17 cellular contexts compared by ENCODE assay signal in the genomic region with DNA sequence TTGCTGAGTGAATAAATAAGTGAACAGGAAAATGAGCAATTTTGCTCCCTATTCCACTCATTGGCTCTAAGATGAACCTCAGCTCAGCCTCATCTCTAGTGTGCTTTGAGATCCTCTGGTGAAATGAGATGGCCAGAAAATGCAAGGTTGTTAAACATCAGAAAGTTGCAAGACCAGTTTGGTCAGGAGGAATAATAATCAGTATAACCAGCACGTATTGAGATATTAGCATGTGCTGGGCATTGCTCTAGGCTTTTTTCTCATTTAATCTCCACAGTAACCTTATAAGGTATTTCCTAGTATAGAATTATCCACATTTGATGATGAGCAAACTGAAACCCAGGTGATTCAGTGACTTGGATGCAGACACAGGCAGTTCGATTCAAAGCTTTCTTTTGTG.
"Had no signal": no experiment of that assay in that cellular context is flagged by ENCODE, and none has a peak within 500 bp of the region (broad histone marks: within the 10 kb centered on the region; RNA-seq: fewer than 3 reads in every experiment).

No MANE protein-coding gene starts in this region.

- DNase-seq: activated CD4-positive, alpha-beta T cell treated with anti-CD3 and anti-CD28 coated beads for 1 hour; activated CD4-positive, alpha-beta T cell treated with anti-CD3 and anti-CD28 coated beads, Interleukin-2, amount 50 U/mL, for 4 hours; activated naive CD4-positive, alpha-beta T cell; brain microvascular endothelial cell; erythroblast; hypothalamus; islet precursor cell; occipital lobe; stimulated activated CD4-positive, alpha-beta T cell treated with anti-CD3 and anti-CD28 coated beads, Interleukin-1b, Interleukin-23, amount 100 ng/mL, for 48 hours; stimulated activated CD8-positive, alpha-beta memory T cell treated with anti-CD3 and anti-CD28 coated beads, Interleukin-4, amount 100 ng/mL, for 48 hours; stimulated activated naive CD4-positive, alpha-beta T cell; T-helper 2 cell; thyroid gland had no signal

- H3K27me3 ChIP-seq: brain microvascular endothelial cell, thyroid gland had no signal

- H3K36me3 ChIP-seq: brain microvascular endothelial cell, thyroid gland had no signal

- H3K9me3 ChIP-seq: thyroid gland had no signal

- ATAC-seq: left lobe of liver had no signal

- H3K4me3 ChIP-seq: coronary artery, thyroid gland had no signal

- FAIRE-seq: frontal cortex had no signal

- H3K27ac ChIP-seq: brain microvascular endothelial cell, coronary artery, thyroid gland, VCaP had no signal

- H3K4me1 ChIP-seq: thyroid gland had no signal
